19 cellular contexts compared by ENCODE assay signal in the genomic region with DNA sequence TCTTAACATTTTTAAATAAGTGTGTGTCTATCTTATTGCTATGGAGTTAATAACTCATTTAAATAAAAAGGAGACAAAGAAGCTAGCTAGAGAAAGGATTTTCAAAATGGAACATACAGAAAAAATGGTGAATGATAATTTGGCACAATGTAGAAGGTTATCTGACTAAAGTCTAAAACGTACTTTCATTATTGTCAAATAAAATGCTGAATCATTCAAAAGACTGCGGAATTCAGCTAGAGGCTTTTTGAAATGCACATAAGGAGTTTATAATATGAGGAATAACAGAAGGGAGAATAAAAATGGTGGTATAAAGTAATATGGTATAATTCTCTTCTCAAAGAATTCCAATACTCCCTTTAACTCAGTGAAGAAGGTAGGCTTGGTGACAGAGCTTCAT.
DNase-seq lines count a peak whose midpoint lies in the region; ATAC-seq, FAIRE-seq and TF ChIP-seq lines count a peak whose summit lies in the region.
"Had no signal": no experiment of that assay in that cellular context is flagged by ENCODE, and none has a peak within 500 bp of the region (broad histone marks: within the 10 kb centered on the region; RNA-seq: fewer than 3 reads in every experiment).

No MANE protein-coding gene starts in this region.

- H3K9me3 ChIP-seq in HepG2 (ENCODE audit: low read length) = peaks cover 65% of the 10 kb centered on the region
- H3K9me3 ChIP-seq in right lobe of liver = no peaks in the 10 kb centered on the region
- peaks cover 40% of the 10 kb centered on the region for H3K9me3 ChIP-seq in A673 (ENCODE audit: low read depth, low read length, poor library complexity, severe bottlenecking)
- H3K9me3 ChIP-seq: BLaER1 treated with 17β-estradiol and CSF1 and Interleukin-3, amounts not matched to agents 10 nM and 100 nM; Caco-2 had no signal

- in situ Hi-C loops in HepG2 (cut with HindIII; ENCODE audit: extremely low pct_ligation_motif_present, low pct_unique_long_range_greater_than_20kb) = no loop called here

- H4K20me1 ChIP-seq in HepG2 (ENCODE audit: insufficient read depth, low read length) = no peaks in the 10 kb centered on the region
- H4K20me1 ChIP-seq: BLaER1 treated with 17β-estradiol and CSF1 and Interleukin-3, amounts not matched to agents 10 nM and 100 nM had no signal

- TF ChIP-seq EP300 in HepG2 (IDR thresholded peaks at IDR 0.05; ENCODE audit: low read depth in 2 of 2, low read length in 2 of 2) (no peak), HepG2 (CRISPR knock-in tag; IDR thresholded peaks at IDR 0.05; ENCODE audit: borderline replicate concordance) (no peak)

- no peak for TF ChIP-seq RAD21 in HepG2 (CRISPR knock-in tag; IDR thresholded peaks at IDR 0.05)

- 2% methylated on average over 2 of the region's 2 CpGs for WGBS in HepG2 (ENCODE audit: low lambda C conversion rate)
- 68% methylated on average over 2 of the region's 2 CpGs for WGBS in right lobe of liver (ENCODE audit: insufficient coverage, low coverage, low lambda C conversion rate, missing lambda C conversion rate)

- H3K27me3 ChIP-seq in HepG2 (ENCODE audit: control insufficient read depth in 1 of 2, insufficient read depth in 2 of 2, low read length in 2 of 2) (no peaks in the 10 kb centered on the region), right lobe of liver (no peaks in the 10 kb centered on the region), A673 (replicated peaks; ENCODE audit: insufficient read depth, low read depth, low read length, poor library complexity) (no peaks in the 10 kb centered on the region)
- H3K27me3 ChIP-seq: BLaER1 treated with 17β-estradiol and CSF1 and Interleukin-3, amounts not matched to agents 10 nM and 100 nM had no signal

- no peak overlapping the region for H3K4me2 ChIP-seq in HepG2 (ENCODE audit: low read depth, low read length)
- H3K4me2 ChIP-seq: BLaER1 treated with 17β-estradiol and CSF1 and Interleukin-3, amounts not matched to agents 10 nM and 100 nM had no signal

- H3K4me3 ChIP-seq in HepG2 (replicated peaks in 1 of 3; ENCODE audit: insufficient read depth in 1 of 3, low read depth in 2 of 3, low read length in 3 of 3) (no peak overlapping the region), right lobe of liver (no peak overlapping the region), A673 (ENCODE audit: low read depth, low read length, poor library complexity, severe bottlenecking) (no peak overlapping the region)
- H3K4me3 ChIP-seq: BLaER1 treated with 17β-estradiol and CSF1 and Interleukin-3, amounts not matched to agents 10 nM and 100 nM had no signal

- ATAC-seq in HepG2 (no peak), right lobe of liver (no peak), HG02981 (IDR thresholded peaks at IDR 0.05; ENCODE audit: unreplicated experiment) (no peak)
- ATAC-seq: CD8-positive, alpha-beta T cell had no signal

- DNase-seq in HepG2 (ENCODE audit: low spot score) = no peak
- no peak for DNase-seq in right lobe of liver
- DNase-seq in OCI-M1 (lab: John Stamatoyannopoulos, UW) = peak; percentile 39
- DNase-seq in A673 (ENCODE audit: low spot score) = no peak
- DNase-seq: AML-193; Caco-2; Calu3; CD4-positive, alpha-beta T cell; CD8-positive, alpha-beta T cell; DMS79 treated with DMSO at 0.1 percent for 48 hours; GF-D8 had no signal

- H3K4me1 ChIP-seq in HepG2 (ENCODE audit: insufficient read depth, low read length) (no peaks in the 10 kb centered on the region), right lobe of liver (no peaks in the 10 kb centered on the region), A673 (ENCODE audit: insufficient read depth, low read length, poor library complexity, severe bottlenecking) (no peaks in the 10 kb centered on the region)
- H3K4me1 ChIP-seq: BLaER1 treated with 17β-estradiol and CSF1 and Interleukin-3, amounts not matched to agents 10 nM and 100 nM; Caco-2 had no signal

- POLR2A ChIA-PET in HepG2 (lab: Yijun Ruan, JAX) = no interaction called here
- POLR2A ChIA-PET in A673 (lab: Charles Lee; ENCODE audit: low non-redundant PET) = no interaction called here

- no peak for TF ChIP-seq CTCF in HepG2 (CRISPR knock-in tag; IDR thresholded peaks at IDR 0.05)
- TF ChIP-seq CTCF in right lobe of liver (IDR thresholded peaks at IDR 0.05) = no peak
- no peak for TF ChIP-seq CTCF in A673 (conservative IDR thresholded peaks at IDR 0.05; ENCODE audit: low read depth, low read length)

- no peak overlapping the region for H3K9ac ChIP-seq in HepG2 (ENCODE audit: insufficient read depth, low read depth, low read length)
- H3K9ac ChIP-seq: BLaER1 treated with 17β-estradiol and CSF1 and Interleukin-3, amounts not matched to agents 10 nM and 100 nM had no signal

- CTCF ChIA-PET in HepG2 (lab: Yijun Ruan, JAX; ENCODE audit: low intra/inter-chr PET ratio, low total read pairs) (no interaction called here), A673 (lab: Charles Lee) (no interaction called here)

- intact Hi-C loops in HepG2 (cut with micrococcal nuclease; ENCODE audit: unreplicated experiment) (no loop called here), right lobe of liver (cut with DNase I) (no loop called here), A673 (cut with micrococcal nuclease; ENCODE audit: unreplicated experiment) (no loop called here)

- no peaks in the 10 kb centered on the region for H3K79me2 ChIP-seq in HepG2 (ENCODE audit: insufficient read depth, low read length)

- H3K36me3 ChIP-seq in HepG2 (replicated peaks in 1 of 2; ENCODE audit: control insufficient read depth in 1 of 2, insufficient read depth in 2 of 2, low read length in 2 of 2) (no peaks in the 10 kb centered on the region), right lobe of liver (no peaks in the 10 kb centered on the region), A673 (ENCODE audit: insufficient read depth, low read length, poor library complexity, severe bottlenecking) (no peaks in the 10 kb centered on the region)
- H3K36me3 ChIP-seq: BLaER1 treated with 17β-estradiol and CSF1 and Interleukin-3, amounts not matched to agents 10 nM and 100 nM had no signal

- FAIRE-seq in HepG2 (lab: Jason Lieb, UNC) = no peak
- FAIRE-seq: D721Med, G401.6, GM12891, GM19239 had no signal

- TF ChIP-seq POLR2A in HepG2 (IDR thresholded peaks at IDR 0.05; ENCODE audit: insufficient read depth in 1 of 2, low read depth in 2 of 2, low read length in 2 of 2) = no peak
- no peak for TF ChIP-seq POLR2A in right lobe of liver (IDR thresholded peaks at IDR 0.05)

- BruUV-seq in HepG2 (replicated peaks; lab: Mats Ljungman, UMichigan) (no TSS peak), A673 (replicated peaks; lab: Mats Ljungman, UMichigan) (no TSS peak)

- no peak overlapping the region for H3K27ac ChIP-seq in HepG2 (ENCODE audit: extremely low read length, insufficient read depth, low read length)
- no peak overlapping the region for H3K27ac ChIP-seq in right lobe of liver
- no peak overlapping the region for H3K27ac ChIP-seq in A673 (ENCODE audit: low read depth, low read length, poor library complexity, severe bottlenecking)
- H3K27ac ChIP-seq: 22Rv1; BLaER1 treated with 17β-estradiol and CSF1 and Interleukin-3, amounts not matched to agents 10 nM and 100 nM; C4-2B had no signal

- H2AFZ ChIP-seq in HepG2 (ENCODE audit: low read length) = no peak overlapping the region

TF ChIP-seq in HepG2, 621 proteins besides CTCF, POLR2A, EP300 and RAD21:
- TF ChIP-seq MAFF (IDR thresholded peaks at IDR 0.05; ENCODE audit: low read depth, low read length) (peak; percentile 46; the same call in 1 of the 2 replicates), SIX1 (CRISPR knock-in tag; IDR thresholded peaks at IDR 0.05; ENCODE audit: borderline replicate concordance) (no peak), NFE2L2 (IDR thresholded peaks at IDR 0.05; ENCODE audit: low read length) (peak; percentile 79), ZNF160 (CRISPR knock-in tag; IDR thresholded peaks at IDR 0.05) (no peak), MAFK (conservative IDR thresholded peaks at IDR 0.05 in 1 of 2, IDR thresholded peaks at IDR 0.05 in 1 of 2; ENCODE audit: low read length in 2 of 2) (peak; percentile 56 to 58; a peak in 3 of 4 replicates), TBL1XR1 (IDR thresholded peaks at IDR 0.05; ENCODE audit: borderline replicate concordance, low read length, partially characterized antibody) (no peak)
- TF ChIP-seq, protein P1, sequence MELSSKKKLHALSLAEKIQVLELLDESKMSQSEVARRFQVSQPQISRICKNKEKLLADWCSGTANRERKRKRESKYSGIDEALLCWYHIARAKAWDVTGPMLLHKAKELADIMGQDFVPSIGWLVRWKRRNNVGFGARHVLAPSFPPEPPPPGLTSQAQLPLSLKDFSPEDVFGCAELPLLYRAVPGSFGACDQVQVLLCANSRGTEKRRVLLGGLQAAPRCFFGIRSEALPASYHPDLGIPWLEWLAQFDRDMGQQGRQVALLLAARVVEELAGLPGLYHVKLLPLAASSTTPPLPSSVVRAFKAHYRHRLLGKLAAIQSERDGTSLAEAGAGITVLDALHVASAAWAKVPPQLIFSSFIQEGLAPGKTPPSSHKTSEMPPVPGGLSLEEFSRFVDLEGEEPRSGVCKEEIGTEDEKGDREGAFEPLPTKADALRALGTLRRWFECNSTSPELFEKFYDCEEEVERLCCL (CRISPR knock-in tag; IDR thresholded peaks at IDR 0.05; ENCODE audit: borderline replicate concordance) = no peak
